Comparison of ENCODE assay signal across 2 cellular contexts in genomic region chr1:47386268-47386667, GRCh38.
TF ChIP-seq lines count a peak whose summit lies in the region.

No MANE protein-coding gene starts in this region.

TF ChIP-seq in HEK293, 187 proteins besides CTCF, POLR2A, EP300 and RAD21:
- TF ChIP-seq ZNF513 (tag by site-specific recombination; IDR thresholded peaks at IDR 0.05) (no peak), ZNF146 (tag by site-specific recombination; IDR thresholded peaks at IDR 0.05) (peak; percentile 81)
TF ChIP-seq in HEK293: peak in this region for 1.

TF ChIP-seq in K562, 482 proteins besides CTCF, POLR2A, EP300 and RAD21:
- TF ChIP-seq ZNF146 (CRISPR knock-in tag; IDR thresholded peaks at IDR 0.05; ENCODE audit: unreplicated experiment): peak; percentile 77
- TF ChIP-seq RBM25 (IDR thresholded peaks at IDR 0.05; ENCODE audit: low read depth, low read length, severe bottlenecking): peak; percentile 17
- TF ChIP-seq, protein P1, sequence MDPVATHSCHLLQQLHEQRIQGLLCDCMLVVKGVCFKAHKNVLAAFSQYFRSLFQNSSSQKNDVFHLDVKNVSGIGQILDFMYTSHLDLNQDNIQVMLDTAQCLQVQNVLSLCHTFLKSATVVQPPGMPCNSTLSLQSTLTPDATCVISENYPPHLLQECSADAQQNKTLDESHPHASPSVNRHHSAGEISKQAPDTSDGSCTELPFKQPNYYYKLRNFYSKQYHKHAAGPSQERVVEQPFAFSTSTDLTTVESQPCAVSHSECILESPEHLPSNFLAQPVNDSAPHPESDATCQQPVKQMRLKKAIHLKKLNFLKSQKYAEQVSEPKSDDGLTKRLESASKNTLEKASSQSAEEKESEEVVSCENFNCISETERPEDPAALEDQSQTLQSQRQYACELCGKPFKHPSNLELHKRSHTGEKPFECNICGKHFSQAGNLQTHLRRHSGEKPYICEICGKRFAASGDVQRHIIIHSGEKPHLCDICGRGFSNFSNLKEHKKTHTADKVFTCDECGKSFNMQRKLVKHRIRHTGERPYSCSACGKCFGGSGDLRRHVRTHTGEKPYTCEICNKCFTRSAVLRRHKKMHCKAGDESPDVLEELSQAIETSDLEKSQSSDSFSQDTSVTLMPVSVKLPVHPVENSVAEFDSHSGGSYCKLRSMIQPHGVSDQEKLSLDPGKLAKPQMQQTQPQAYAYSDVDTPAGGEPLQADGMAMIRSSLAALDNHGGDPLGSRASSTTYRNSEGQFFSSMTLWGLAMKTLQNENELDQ (CRISPR knock-in tag; IDR thresholded peaks at IDR 0.05; ENCODE audit: borderline replicate concordance): no peak
